In genomic region chr17:48973806-48974205, GRCh38 we compare ENCODE assay signal across 19 cellular contexts. TPM values are rescaled to one million over a fixed set of nuclear protein-coding genes. Genes with fewer than 3 reads are reported as not detected.
DNase-seq lines count a peak whose midpoint lies in the region; ATAC-seq and TF ChIP-seq lines count a peak whose summit lies in the region.
"Had no signal": no experiment of that assay in that cellular context is flagged by ENCODE, and none has a peak within 500 bp of the region (broad histone marks: within the 10 kb centered on the region; RNA-seq: fewer than 3 reads in every experiment).

No MANE protein-coding gene starts in this region.

- TF ChIP-seq CTCF in Caco-2 (IDR thresholded peaks at IDR 0.05; ENCODE audit: insufficient read depth in 1 of 2, low read depth in 1 of 2, low read length in 1 of 2, severe bottlenecking in 1 of 2, unreplicated experiment in 1 of 2) (no peak), chondrocyte (IDR thresholded peaks at IDR 0.05) (no peak), osteoblast (IDR thresholded peaks at IDR 0.05; ENCODE audit: extremely low read depth, low read depth, low read length) (no peak), thyroid gland (IDR thresholded peaks at IDR 0.05) (no peak), GM13977 (IDR thresholded peaks at IDR 0.05; ENCODE audit: extremely low read depth, insufficient read depth, missing control alignments) (no peak)

- H3K9me3 ChIP-seq in Caco-2: no peaks in the 10 kb centered on the region
- no peaks in the 10 kb centered on the region for H3K9me3 ChIP-seq in osteoblast (ENCODE audit: low read depth, low read length)
- no peaks in the 10 kb centered on the region for H3K9me3 ChIP-seq in thyroid gland
- H3K9me3 ChIP-seq: HAP-1 had no signal

- no peak overlapping the region for H3K4me3 ChIP-seq in Caco-2 (ENCODE audit: low read depth, low read length)
- no peak overlapping the region for H3K4me3 ChIP-seq in osteoblast (ENCODE audit: insufficient read depth, low read length)
- H3K4me3 ChIP-seq in thyroid gland (replicated peaks in 1 of 3): no peak overlapping the region
- H3K4me3 ChIP-seq: HAP-1, PC-9 had no signal

- H3K27ac ChIP-seq in osteoblast (ENCODE audit: low read depth, low read length): no peak overlapping the region
- H3K27ac ChIP-seq in thyroid gland: no peak overlapping the region

- WGBS in thyroid gland, 2 donors: 42 to 56% methylated on average over 3 of the region's 3 CpGs

- H3K27ac Mint-ChIP-seq in Caco-2 (ENCODE audit: unreplicated experiment) (peak overlapping the region; percentile 97), chondrocyte (ENCODE audit: unreplicated experiment) (peak overlapping the region; percentile 92)

- H3K36me3 ChIP-seq in Caco-2 (ENCODE audit: control insufficient read depth, insufficient read depth, low read length): no peaks in the 10 kb centered on the region
- no peaks in the 10 kb centered on the region for H3K36me3 ChIP-seq in osteoblast (ENCODE audit: insufficient read depth, low read length)
- H3K36me3 ChIP-seq in thyroid gland: no peaks in the 10 kb centered on the region
- H3K36me3 ChIP-seq: HAP-1 had no signal

- peaks cover 46% of the 10 kb centered on the region for H3K4me1 Mint-ChIP-seq in Caco-2 (ENCODE audit: low read depth, unreplicated experiment)
- H3K4me1 Mint-ChIP-seq in chondrocyte (ENCODE audit: low read depth): peaks cover 43% of the 10 kb centered on the region

- H3K27me3 Mint-ChIP-seq in Caco-2 (ENCODE audit: insufficient read depth, unreplicated experiment) (no peaks in the 10 kb centered on the region), chondrocyte (ENCODE audit: low read depth) (no peaks in the 10 kb centered on the region)

- peaks cover 38% of the 10 kb centered on the region for H3K4me1 ChIP-seq in Caco-2
- H3K4me1 ChIP-seq in osteoblast (ENCODE audit: insufficient read depth, low read length): peaks cover 21% of the 10 kb centered on the region
- no peaks in the 10 kb centered on the region for H3K4me1 ChIP-seq in thyroid gland

- H3K4me3 Mint-ChIP-seq in Caco-2 (ENCODE audit: unreplicated experiment): no peak overlapping the region
- no peak overlapping the region for H3K4me3 Mint-ChIP-seq in chondrocyte (ENCODE audit: unreplicated experiment)

- H3K9me3 Mint-ChIP-seq in Caco-2 (ENCODE audit: unreplicated experiment) (no peaks in the 10 kb centered on the region), chondrocyte (ENCODE audit: low read depth) (no peaks in the 10 kb centered on the region)

- intact Hi-C loops in Caco-2 (cut with micrococcal nuclease; ENCODE audit: unreplicated experiment) (no loop called here), thyroid gland (cut with DNase I) (no loop called here)

- in situ Hi-C loops in GM13977 (cut with MboI; ENCODE audit: low pct_unique_long_range_greater_than_20kb, low sequenced_read_pairs, unreplicated experiment): no loop called here

- H2AFZ ChIP-seq in osteoblast (ENCODE audit: low read length): peak overlapping the region; percentile 2
- H2AFZ ChIP-seq: PC-9 had no signal

- H3K79me2 ChIP-seq in osteoblast (ENCODE audit: insufficient read depth, low read length): no peaks in the 10 kb centered on the region

- POLR2A ChIA-PET in Caco-2 (lab: Charles Lee): interaction anchor here (0.6 to 4.8 kb wide), 2 partner anchors 23 to 26 kb away, joined by 5 to 73 read pairs; partner anchors contain the start of gene IGF2BP1

- TF ChIP-seq POLR2A in thyroid gland (IDR thresholded peaks at IDR 0.05): no peak

- CTCF ChIA-PET in Caco-2 (lab: Charles Lee): interaction anchor here (0.6 to 3.7 kb wide), 5 partner anchors 19 to 81 kb away, joined by 3 to 24 read pairs (median 6); partner anchors contain the start of gene ATP5MC1

- H3K4me2 ChIP-seq in osteoblast (ENCODE audit: insufficient read depth, low read length): no peak overlapping the region

- H4K20me1 ChIP-seq in osteoblast (ENCODE audit: insufficient read depth, low read length): no peaks in the 10 kb centered on the region

- DNase-seq in Caco-2: peak in 1 of 2 experiments; percentile 36
- DNase-seq in NCI-H524 (lab: John Stamatoyannopoulos, UW): peak; percentile 71 to 87
- DNase-seq in chondrocyte (ENCODE audit: low spot score): peak; percentile 10
- no peak for DNase-seq in osteoblast (ENCODE audit: insufficient read length, low spot score, missing footprints)
- no peak for DNase-seq in thyroid gland
- no peak for DNase-seq in GM13977 (ENCODE audit: low spot score)
- DNase-seq in NCI-H2081 treated with DMSO at 0.1 percent for 48 hours (lab: John Stamatoyannopoulos, UW): no peak
- DNase-seq: C1 segment of cervical spinal cord, EL, KBM-7, MV-4-11, NCI-H1417, NCI-H187 treated with DMSO at 0.1 percent for 48 hours, NCI-H2171, NCI-H446, NCI-H748 treated with DMSO at 0.1 percent for 48 hours, PC-9 had no signal

- no peak for ATAC-seq in HG03025 (IDR thresholded peaks at IDR 0.05; ENCODE audit: low FRiP score, unreplicated experiment)

- H3K36me3 Mint-ChIP-seq in Caco-2 (ENCODE audit: insufficient read depth, unreplicated experiment) (peaks cover 16% of the 10 kb centered on the region), chondrocyte (ENCODE audit: low read depth) (no peaks in the 10 kb centered on the region)

- H3K27me3 ChIP-seq in Caco-2 (replicated peaks; ENCODE audit: control insufficient read depth, insufficient read depth, low read length) (no peaks in the 10 kb centered on the region), osteoblast (ENCODE audit: insufficient read depth, low read length) (no peaks in the 10 kb centered on the region), thyroid gland (no peaks in the 10 kb centered on the region)

- BruUV-seq in Caco-2 (replicated peaks; lab: Mats Ljungman, UMichigan): no TSS peak

RNA-seq across cellular contexts. Expression of gene GIP, which starts 5.4 kb away (rescaled TPM):
- total RNA-seq in Caco-2 (2022) (0.59 and 0.63 TPM in 2 replicates), chondrocyte (not detected in 3 replicates), osteoblast (not detected in 2 replicates), thyroid gland (not detected)
- total RNA-seq: PC-9 had no signal

RNA-seq across cellular contexts. Expression of gene IGF2BP1, which starts 23.4 kb away (rescaled TPM):
- 583 and 601 TPM in 2 replicates for total RNA-seq in Caco-2 (2022)
- 47.1 to 60.0 TPM (median 57.6 TPM) in 3 replicates for total RNA-seq in chondrocyte
- 0.59 and 1.4 TPM in 2 replicates for total RNA-seq in osteoblast
- under 1 TPM in 2 of 4 donors, not detected in 2; 0.33 to 0.94 TPM for total RNA-seq in thyroid gland

RNA-seq across cellular contexts. Expression of gene SNF8, which starts 29.2 kb away (rescaled TPM):
- 457 and 461 TPM in 2 replicates for total RNA-seq in Caco-2 (2022)
- 123 to 147 TPM (median 126 TPM) in 3 replicates for total RNA-seq in chondrocyte
- total RNA-seq in osteoblast: 63.7 and 72.5 TPM in 2 replicates
- 100 to 1,000 TPM in 1 of 4 donors, 10 to 100 TPM in 3; 64.9 to 150 (median 96.5) TPM for total RNA-seq in thyroid gland

Comparison
In these comparisons a context has a peak if more than half of its experiments do, and no peak if none do; other contexts are left out.
1. DNase-seq: peak in NCI-H524 (2 of 2) and chondrocyte (single experiment); none in osteoblast (single experiment), thyroid gland (0 of 2), GM13977 (single experiment) and NCI-H2081 treated with DMSO at 0.1 percent for 48 hours (single experiment).
2. RNA of gene IGF2BP1, which starts 23.4 kb away (total RNA-seq): 583 to 601 TPM in Caco-2 and 47.1 to 60.0 TPM in chondrocyte; 0.59 to 1.4 TPM in osteoblast and 0.33 to 0.94 TPM in thyroid gland; every median in the first group is over 10 times any median in the second.